8 cellular contexts compared by ENCODE assay signal in the genomic region with DNA sequence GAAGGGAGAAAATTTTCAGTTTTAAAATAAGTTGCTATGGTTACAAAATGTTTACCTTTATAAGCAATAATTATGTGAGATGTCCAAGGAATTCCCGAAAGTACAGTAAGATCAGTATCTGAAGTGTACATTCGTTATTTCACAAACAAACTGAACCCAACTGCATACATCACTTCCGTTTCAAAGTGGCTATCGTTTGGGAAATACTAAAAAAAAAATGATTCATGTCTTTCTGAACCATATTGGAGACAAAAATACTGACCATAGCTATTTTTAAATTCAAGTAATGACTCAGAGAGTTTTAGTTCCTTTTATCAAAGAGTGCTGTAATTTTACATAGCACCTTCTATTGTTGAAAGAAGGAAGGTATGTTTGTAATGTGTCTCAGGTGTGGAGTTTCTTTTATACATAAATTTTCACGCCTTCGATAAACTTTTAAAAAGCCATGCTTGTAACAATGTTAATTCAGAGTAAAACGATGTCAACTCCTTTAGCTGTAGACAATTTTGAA. TPM values are rescaled to one million over a fixed set of nuclear protein-coding genes. Genes with fewer than 3 reads are reported as not detected.
DNase-seq lines count a peak whose midpoint lies in the region; ATAC-seq and TF ChIP-seq lines count a peak whose summit lies in the region.

No MANE protein-coding gene starts in this region.

- no peak overlapping the region for H3K27ac ChIP-seq in tibial nerve

- DNase-seq in EH (ENCODE audit: low read depth) (peak; percentile 84), amniotic stem cell (lab: John Stamatoyannopoulos, UW) (peak; percentile 44), retinal pigment epithelial cell (ENCODE audit: low read depth) (peak; percentile 53), tibial nerve (ENCODE audit: low spot score in 2 of 2) (no peak), lower leg skin (ENCODE audit: low spot score in 2 of 2) (no peak)
- no peak for DNase-seq in activated CD4-positive, CD25-positive, alpha-beta regulatory T cell (lab: John Stamatoyannopoulos, UW)

- TF ChIP-seq EP300 in tibial nerve (IDR thresholded peaks at IDR 0.05): peak in 1 of 2 donors; percentile 54

- ATAC-seq in GM21367 (IDR thresholded peaks at IDR 0.05; ENCODE audit: unreplicated experiment) (peak; percentile 54), HG03558 (IDR thresholded peaks at IDR 0.05; ENCODE audit: extremely low read depth, unreplicated experiment) (peak; percentile 79)

- intact Hi-C loops in lower leg skin (cut with DNase I; ENCODE audit: low total_unique reads): loop anchor here (5.0 kb wide), 1 partner anchor 174 kb away; no protein-coding TSS in a partner anchor

- no peak for TF ChIP-seq POLR2A in tibial nerve (IDR thresholded peaks at IDR 0.05)
- TF ChIP-seq POLR2A in lower leg skin (IDR thresholded peaks at IDR 0.05): no peak

- no peaks in the 10 kb centered on the region for H3K9me3 ChIP-seq in tibial nerve

- no peaks in the 10 kb centered on the region for H3K27me3 ChIP-seq in tibial nerve

- TF ChIP-seq CTCF in retinal pigment epithelial cell (conservative IDR thresholded peaks at IDR 0.05; ENCODE audit: low read depth, low read length) (no peak), tibial nerve (IDR thresholded peaks at IDR 0.05) (no peak), lower leg skin (IDR thresholded peaks at IDR 0.05) (no peak)

- no peak overlapping the region for H3K4me3 ChIP-seq in retinal pigment epithelial cell (ENCODE audit: low read length)
- H3K4me3 ChIP-seq in tibial nerve: no peak overlapping the region
- H3K4me3 ChIP-seq in lower leg skin (ENCODE audit: low read depth, poor library complexity, severe bottlenecking): no peak overlapping the region

- no peaks in the 10 kb centered on the region for H3K36me3 ChIP-seq in tibial nerve

- H3K4me1 ChIP-seq in tibial nerve: peaks cover 0 to 11% (median 3%) of the 10 kb centered on the region in 4 donors

- 66% methylated on average over 7 of the region's 7 CpGs for WGBS in tibial nerve, 2 donors
- WGBS in lower leg skin, 2 donors: 52 to 53% methylated on average over 7 of the region's 7 CpGs

RNA-seq across cellular contexts. Expression of gene ANKRD28, which starts 8.0 kb away (rescaled TPM):
- 10 to 100 TPM; 78.3 to 93.6 (median 81.0) TPM for total RNA-seq in tibial nerve
- 10 to 100 TPM; 25.7 to 44.7 (median 40.9) TPM for total RNA-seq in lower leg skin

Comparison
In these comparisons a context has a peak if more than half of its experiments do, and no peak if none do; other contexts are left out.
1. DNase-seq: peak in EH (single experiment), amniotic stem cell (single experiment) and retinal pigment epithelial cell (single experiment); none in tibial nerve (0 of 2), lower leg skin (0 of 2) and activated CD4-positive, CD25-positive, alpha-beta regulatory T cell (0 of 4).